1 cellular context compared by ENCODE assay signal in genomic region chr12:111643428-111643826, GRCh38.
TF ChIP-seq lines count a peak whose summit lies in the region.

No MANE protein-coding gene starts in this region.

TF ChIP-seq in SK-N-SH treated with all-trans-retinoic acid at 6 μM for 48 hours, 23 proteins besides CTCF, POLR2A, EP300 and RAD21 (continued from another document):
- TF ChIP-seq, protein P1, sequence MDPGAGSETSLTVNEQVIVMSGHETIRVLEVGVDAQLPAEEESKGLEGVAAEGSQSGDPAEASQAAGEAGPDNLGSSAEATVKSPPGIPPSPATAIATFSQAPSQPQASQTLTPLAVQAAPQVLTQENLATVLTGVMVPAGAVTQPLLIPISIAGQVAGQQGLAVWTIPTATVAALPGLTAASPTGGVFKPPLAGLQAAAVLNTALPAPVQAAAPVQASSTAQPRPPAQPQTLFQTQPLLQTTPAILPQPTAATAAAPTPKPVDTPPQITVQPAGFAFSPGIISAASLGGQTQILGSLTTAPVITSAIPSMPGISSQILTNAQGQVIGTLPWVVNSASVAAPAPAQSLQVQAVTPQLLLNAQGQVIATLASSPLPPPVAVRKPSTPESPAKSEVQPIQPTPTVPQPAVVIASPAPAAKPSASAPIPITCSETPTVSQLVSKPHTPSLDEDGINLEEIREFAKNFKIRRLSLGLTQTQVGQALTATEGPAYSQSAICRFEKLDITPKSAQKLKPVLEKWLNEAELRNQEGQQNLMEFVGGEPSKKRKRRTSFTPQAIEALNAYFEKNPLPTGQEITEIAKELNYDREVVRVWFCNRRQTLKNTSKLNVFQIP (CRISPR knock-in tag; IDR thresholded peaks at IDR 0.05; ENCODE audit: borderline replicate concordance, low read depth), result no peak
- TF ChIP-seq ZNF565 (CRISPR knock-in tag; conservative IDR thresholded peaks at IDR 0.05; ENCODE audit: low read depth), result no peak
TF ChIP-seq in SK-N-SH treated with all-trans-retinoic acid at 6 μM for 48 hours: peak in this region for 1.
